Comparison of ENCODE assay signal across 10 cellular contexts in the genomic region with DNA sequence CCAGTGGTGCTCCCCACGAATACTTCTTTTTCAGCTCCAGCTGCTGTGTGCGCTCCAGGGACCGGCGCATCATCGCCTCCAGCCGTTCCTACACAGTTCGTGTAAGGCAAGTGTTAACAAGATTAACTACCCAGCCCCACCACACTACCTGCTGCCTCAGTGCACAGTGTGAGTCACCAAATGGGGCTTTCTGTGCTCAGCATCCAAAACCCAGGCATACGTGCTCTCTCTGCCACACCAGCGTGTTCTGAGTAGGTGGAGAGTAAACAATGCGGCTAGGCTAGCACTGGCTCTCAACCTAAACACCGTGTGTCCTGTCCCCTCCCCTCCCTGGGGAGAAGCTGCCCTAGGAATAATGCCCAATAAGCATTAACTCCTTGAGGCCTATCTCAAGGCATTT.
DNase-seq lines count a peak whose midpoint lies in the region; ATAC-seq and TF ChIP-seq lines count a peak whose summit lies in the region.
"Had no signal": no experiment of that assay in that cellular context is flagged by ENCODE, and none has a peak within 500 bp of the region (broad histone marks: within the 10 kb centered on the region; RNA-seq: fewer than 3 reads in every experiment).

No MANE protein-coding gene starts in this region.

- DNase-seq in NCI-H82 treated with DMSO at 0.1 percent for 48 hours (lab: John Stamatoyannopoulos, UW; ENCODE audit: unreplicated experiment) = peak; percentile 5
- DNase-seq in islet precursor cell = peak; percentile 74
- no peak for DNase-seq in stimulated activated CD4-positive, alpha-beta T cell treated with anti-CD3 and anti-CD28 coated beads, Interleukin-2, amount 100 ng/mL, for 24 hours
- no peak for DNase-seq in AG20443 (ENCODE audit: low spot score)
- DNase-seq: Caco-2, nephron progenitor cell had no signal

- ATAC-seq in GM18508 (IDR thresholded peaks at IDR 0.05; ENCODE audit: insufficient read depth, unreplicated experiment) (peak; percentile 41), HG02798 (IDR thresholded peaks at IDR 0.05; ENCODE audit: poor library complexity, unreplicated experiment) (peak; percentile 53), HG02623 (IDR thresholded peaks at IDR 0.05; ENCODE audit: unreplicated experiment) (no peak), SK-N-SH treated with all-trans-retinoic acid at 6 μM for 48 hours (no peak)

TF ChIP-seq in SK-N-SH treated with all-trans-retinoic acid at 6 μM for 48 hours, 23 proteins besides CTCF, POLR2A, EP300 and RAD21:
- TF ChIP-seq BACH2 (CRISPR knock-in tag; IDR thresholded peaks at IDR 0.05; ENCODE audit: borderline replicate concordance) (no peak), ZFP30 (CRISPR knock-in tag; IDR thresholded peaks at IDR 0.05) (no peak), ZC3H10 (CRISPR knock-in tag; IDR thresholded peaks at IDR 0.05) (no peak), ARNTL (CRISPR knock-in tag; IDR thresholded peaks at IDR 0.05; ENCODE audit: borderline replicate concordance, low read depth) (no peak), OSR1 (CRISPR knock-in tag; IDR thresholded peaks at IDR 0.05) (no peak), ZFP3 (CRISPR knock-in tag; IDR thresholded peaks at IDR 0.05) (no peak), TOX (CRISPR knock-in tag; IDR thresholded peaks at IDR 0.05; ENCODE audit: borderline replicate concordance) (no peak), ESRRG (CRISPR knock-in tag; IDR thresholded peaks at IDR 0.05) (no peak)
- TF ChIP-seq, protein P1, sequence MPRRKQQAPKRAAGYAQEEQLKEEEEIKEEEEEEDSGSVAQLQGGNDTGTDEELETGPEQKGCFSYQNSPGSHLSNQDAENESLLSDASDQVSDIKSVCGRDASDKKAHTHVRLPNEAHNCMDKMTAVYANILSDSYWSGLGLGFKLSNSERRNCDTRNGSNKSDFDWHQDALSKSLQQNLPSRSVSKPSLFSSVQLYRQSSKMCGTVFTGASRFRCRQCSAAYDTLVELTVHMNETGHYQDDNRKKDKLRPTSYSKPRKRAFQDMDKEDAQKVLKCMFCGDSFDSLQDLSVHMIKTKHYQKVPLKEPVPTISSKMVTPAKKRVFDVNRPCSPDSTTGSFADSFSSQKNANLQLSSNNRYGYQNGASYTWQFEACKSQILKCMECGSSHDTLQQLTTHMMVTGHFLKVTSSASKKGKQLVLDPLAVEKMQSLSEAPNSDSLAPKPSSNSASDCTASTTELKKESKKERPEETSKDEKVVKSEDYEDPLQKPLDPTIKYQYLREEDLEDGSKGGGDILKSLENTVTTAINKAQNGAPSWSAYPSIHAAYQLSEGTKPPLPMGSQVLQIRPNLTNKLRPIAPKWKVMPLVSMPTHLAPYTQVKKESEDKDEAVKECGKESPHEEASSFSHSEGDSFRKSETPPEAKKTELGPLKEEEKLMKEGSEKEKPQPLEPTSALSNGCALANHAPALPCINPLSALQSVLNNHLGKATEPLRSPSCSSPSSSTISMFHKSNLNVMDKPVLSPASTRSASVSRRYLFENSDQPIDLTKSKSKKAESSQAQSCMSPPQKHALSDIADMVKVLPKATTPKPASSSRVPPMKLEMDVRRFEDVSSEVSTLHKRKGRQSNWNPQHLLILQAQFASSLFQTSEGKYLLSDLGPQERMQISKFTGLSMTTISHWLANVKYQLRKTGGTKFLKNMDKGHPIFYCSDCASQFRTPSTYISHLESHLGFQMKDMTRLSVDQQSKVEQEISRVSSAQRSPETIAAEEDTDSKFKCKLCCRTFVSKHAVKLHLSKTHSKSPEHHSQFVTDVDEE (CRISPR knock-in tag; IDR thresholded peaks at IDR 0.05) = no peak
- TF ChIP-seq, protein P2, sequence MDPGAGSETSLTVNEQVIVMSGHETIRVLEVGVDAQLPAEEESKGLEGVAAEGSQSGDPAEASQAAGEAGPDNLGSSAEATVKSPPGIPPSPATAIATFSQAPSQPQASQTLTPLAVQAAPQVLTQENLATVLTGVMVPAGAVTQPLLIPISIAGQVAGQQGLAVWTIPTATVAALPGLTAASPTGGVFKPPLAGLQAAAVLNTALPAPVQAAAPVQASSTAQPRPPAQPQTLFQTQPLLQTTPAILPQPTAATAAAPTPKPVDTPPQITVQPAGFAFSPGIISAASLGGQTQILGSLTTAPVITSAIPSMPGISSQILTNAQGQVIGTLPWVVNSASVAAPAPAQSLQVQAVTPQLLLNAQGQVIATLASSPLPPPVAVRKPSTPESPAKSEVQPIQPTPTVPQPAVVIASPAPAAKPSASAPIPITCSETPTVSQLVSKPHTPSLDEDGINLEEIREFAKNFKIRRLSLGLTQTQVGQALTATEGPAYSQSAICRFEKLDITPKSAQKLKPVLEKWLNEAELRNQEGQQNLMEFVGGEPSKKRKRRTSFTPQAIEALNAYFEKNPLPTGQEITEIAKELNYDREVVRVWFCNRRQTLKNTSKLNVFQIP (CRISPR knock-in tag; IDR thresholded peaks at IDR 0.05; ENCODE audit: borderline replicate concordance, low read depth) = no peak
- TF ChIP-seq, protein P3, sequence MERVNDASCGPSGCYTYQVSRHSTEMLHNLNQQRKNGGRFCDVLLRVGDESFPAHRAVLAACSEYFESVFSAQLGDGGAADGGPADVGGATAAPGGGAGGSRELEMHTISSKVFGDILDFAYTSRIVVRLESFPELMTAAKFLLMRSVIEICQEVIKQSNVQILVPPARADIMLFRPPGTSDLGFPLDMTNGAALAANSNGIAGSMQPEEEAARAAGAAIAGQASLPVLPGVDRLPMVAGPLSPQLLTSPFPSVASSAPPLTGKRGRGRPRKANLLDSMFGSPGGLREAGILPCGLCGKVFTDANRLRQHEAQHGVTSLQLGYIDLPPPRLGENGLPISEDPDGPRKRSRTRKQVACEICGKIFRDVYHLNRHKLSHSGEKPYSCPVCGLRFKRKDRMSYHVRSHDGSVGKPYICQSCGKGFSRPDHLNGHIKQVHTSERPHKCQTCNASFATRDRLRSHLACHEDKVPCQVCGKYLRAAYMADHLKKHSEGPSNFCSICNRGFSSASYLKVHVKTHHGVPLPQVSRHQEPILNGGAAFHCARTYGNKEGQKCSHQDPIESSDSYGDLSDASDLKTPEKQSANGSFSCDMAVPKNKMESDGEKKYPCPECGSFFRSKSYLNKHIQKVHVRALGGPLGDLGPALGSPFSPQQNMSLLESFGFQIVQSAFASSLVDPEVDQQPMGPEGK (CRISPR knock-in tag; IDR thresholded peaks at IDR 0.05; ENCODE audit: borderline replicate concordance) = no peak

Comparison
In these comparisons a context has a peak if more than half of its experiments do, and no peak if none do; other contexts are left out.
1. ATAC-seq: peak in GM18508 (single experiment) and HG02798 (single experiment); none in HG02623 (single experiment) and SK-N-SH treated with all-trans-retinoic acid at 6 μM for 48 hours (single experiment).
2. DNase-seq: peak in NCI-H82 treated with DMSO at 0.1 percent for 48 hours (single experiment) and islet precursor cell (single experiment); none in stimulated activated CD4-positive, alpha-beta T cell treated with anti-CD3 and anti-CD28 coated beads, Interleukin-2, amount 100 ng/mL, for 24 hours (0 of 2) and AG20443 (single experiment).